In the genomic region with DNA sequence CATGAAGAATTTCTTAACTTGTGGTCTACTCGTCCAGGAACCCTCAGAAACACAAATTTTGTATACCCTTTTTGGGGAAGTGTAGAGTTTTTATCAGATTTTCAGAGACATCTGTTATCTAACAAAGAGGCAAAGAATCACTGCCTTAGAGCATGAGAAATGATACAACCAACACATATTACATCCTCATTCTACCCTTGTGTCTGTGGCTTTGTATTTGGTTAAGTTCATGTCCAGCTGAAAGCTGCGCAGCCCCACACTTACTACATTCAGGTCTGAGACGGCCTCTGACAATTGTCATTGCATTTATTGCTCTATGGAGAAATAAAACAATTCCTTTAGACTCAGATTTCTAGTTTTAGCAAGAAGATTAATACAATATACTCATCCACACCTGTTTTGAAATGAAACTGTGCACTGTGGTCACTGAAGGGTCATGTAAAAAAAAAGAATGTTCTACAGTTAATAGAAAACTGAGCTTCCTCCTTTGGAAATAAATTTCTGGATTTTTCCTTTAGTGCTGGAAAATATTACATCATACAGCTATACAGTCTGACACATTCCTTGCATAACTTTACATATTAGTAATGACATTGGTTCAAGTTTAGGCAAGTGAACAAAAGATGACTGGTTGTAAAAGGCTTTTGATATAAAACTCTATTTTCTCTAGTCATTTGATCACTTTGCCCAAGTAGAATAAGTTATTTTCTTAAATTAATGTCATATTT, we compare ENCODE assay signal across 13 cellular contexts. TPM values are rescaled to one million over a fixed set of nuclear protein-coding genes. Genes with fewer than 3 reads are reported as not detected.
DNase-seq lines count a peak whose midpoint lies in the region; ATAC-seq, FAIRE-seq and TF ChIP-seq lines count a peak whose summit lies in the region.
"Had no signal": no experiment of that assay in that cellular context is flagged by ENCODE, and none has a peak within 500 bp of the region (broad histone marks: within the 10 kb centered on the region; RNA-seq: fewer than 3 reads in every experiment).

No MANE protein-coding gene starts in this region.

- intact Hi-C loops in left lung (cut with DNase I), result no loop called here
- intact Hi-C loops in sciatic nerve (cut with DNase I), result no loop called here

- peak; percentile 46 for ATAC-seq in left lung
- ATAC-seq in sciatic nerve, result no peak
- no peak for ATAC-seq in effector memory CD8-positive, alpha-beta T cell (replicated peaks)
- no peak for ATAC-seq in gastroesophageal sphincter

- H3K27me3 Mint-ChIP-seq in effector memory CD8-positive, alpha-beta T cell, result no peaks in the 10 kb centered on the region
- H3K27me3 Mint-ChIP-seq: CD4-positive, alpha-beta T cell had no signal

- H3K36me3 ChIP-seq in bronchial epithelial cell (ENCODE audit: control insufficient read depth, insufficient read depth, low read length), result no peaks in the 10 kb centered on the region
- no peaks in the 10 kb centered on the region for H3K36me3 ChIP-seq in left lung
- no peaks in the 10 kb centered on the region for H3K36me3 ChIP-seq in gastroesophageal sphincter
- H3K36me3 ChIP-seq: vagina had no signal

- H3K4me1 ChIP-seq in left lung (no peaks in the 10 kb centered on the region), gastroesophageal sphincter (no peaks in the 10 kb centered on the region)
- H3K4me1 ChIP-seq: vagina had no signal

- TF ChIP-seq CTCF in AG09309 (IDR thresholded peaks at IDR 0.05; ENCODE audit: control insufficient read depth, insufficient read depth, low read depth, low read length, missing control alignments), result no peak
- TF ChIP-seq CTCF in bronchial epithelial cell (IDR thresholded peaks at IDR 0.05; ENCODE audit: insufficient read depth, low read length, severe bottlenecking), result no peak
- TF ChIP-seq CTCF in left lung (IDR thresholded peaks at IDR 0.05), result no peak
- TF ChIP-seq CTCF in gastroesophageal sphincter (IDR thresholded peaks at IDR 0.05), result no peak

- H3K9me3 ChIP-seq in left lung, result no peaks in the 10 kb centered on the region
- no peaks in the 10 kb centered on the region for H3K9me3 ChIP-seq in gastroesophageal sphincter
- H3K9me3 ChIP-seq: vagina had no signal

- no peak for TF ChIP-seq POLR2A in gastroesophageal sphincter (IDR thresholded peaks at IDR 0.05)

- H3K27ac Mint-ChIP-seq in effector memory CD8-positive, alpha-beta T cell, result no peak overlapping the region
- H3K27ac Mint-ChIP-seq: CD4-positive, alpha-beta T cell had no signal

- no peak for FAIRE-seq in bronchial epithelial cell (lab: Jason Lieb, UNC)
- FAIRE-seq: colon had no signal

- WGBS in gastroesophageal sphincter (ENCODE audit: low coverage in 1 of 2), 2 donors, result 71 to 86% methylated on average over 3 of the region's 3 CpGs

- in situ Hi-C loops in KBM-7 (cut with MboI; ENCODE audit: low pct_unique_long_range_greater_than_20kb, low sequenced_read_pairs), result no loop called here

- no peaks in the 10 kb centered on the region for H3K4me1 Mint-ChIP-seq in effector memory CD8-positive, alpha-beta T cell (ENCODE audit: low read depth in 2 of 2)

- TF ChIP-seq EP300 in gastroesophageal sphincter (IDR thresholded peaks at IDR 0.05), result no peak

- H3K27ac ChIP-seq in left lung (no peak overlapping the region), gastroesophageal sphincter (no peak overlapping the region)
- H3K27ac ChIP-seq: vagina had no signal

- H3K9me3 Mint-ChIP-seq in effector memory CD8-positive, alpha-beta T cell, result peaks cover 6 to 19% of the 10 kb centered on the region in 2 donors

- no peak overlapping the region for H3K4me3 Mint-ChIP-seq in effector memory CD8-positive, alpha-beta T cell
- H3K4me3 Mint-ChIP-seq: CD4-positive, alpha-beta T cell had no signal

- H3K27me3 ChIP-seq in bronchial epithelial cell (ENCODE audit: control insufficient read depth, insufficient read depth, low read length), result no peaks in the 10 kb centered on the region
- no peaks in the 10 kb centered on the region for H3K27me3 ChIP-seq in left lung
- H3K27me3 ChIP-seq in gastroesophageal sphincter, result no peaks in the 10 kb centered on the region
- H3K27me3 ChIP-seq: vagina had no signal

- DNase-seq in AG09309 (ENCODE audit: low read depth) (peak; percentile 41), KBM-7 (peak; percentile 49), bronchial epithelial cell (ENCODE audit: low read depth) (peak; percentile 92), left lung (no peak), sciatic nerve (ENCODE audit: low spot score) (no peak), DMS 273 treated with DMSO at 0.1 percent for 48 hours (lab: John Stamatoyannopoulos, UW) (no peak)
- DNase-seq in effector memory CD8-positive, alpha-beta T cell, result no peak
- DNase-seq: activated T-cell treated with anti-CD3 and anti-CD28 coated beads, Interleukin-2, amount 50 U/mL, for 1 hour; CD4-positive, alpha-beta T cell; Karpas-422 had no signal

- H3K36me3 Mint-ChIP-seq in effector memory CD8-positive, alpha-beta T cell (ENCODE audit: insufficient read depth), result no peaks in the 10 kb centered on the region

- H3K4me3 ChIP-seq in AG09309 (ENCODE audit: control insufficient read depth, low read depth, low read length), result no peak overlapping the region
- H3K4me3 ChIP-seq in bronchial epithelial cell (ENCODE audit: low read depth, low read length), result no peak overlapping the region
- H3K4me3 ChIP-seq in left lung, result no peak overlapping the region
- no peak overlapping the region for H3K4me3 ChIP-seq in gastroesophageal sphincter
- H3K4me3 ChIP-seq: vagina had no signal

RNA-seq across cellular contexts. Expression of a gene that starts 39.8 kb away (rescaled TPM):
- total RNA-seq in bronchial epithelial cell (2.6 and 3.1 TPM in 2 replicates), left lung (1 to 10 TPM; 4.0 to 7.2 TPM), sciatic nerve (2.7 TPM), gastroesophageal sphincter (1 to 10 TPM; 1.6 to 5.8 (median 2.7) TPM)
- total RNA-seq: CD4-positive, alpha-beta T cell had no signal

Comparison
In these comparisons a context has a peak if more than half of its experiments do, and no peak if none do; other contexts are left out.
1. DNase-seq: peak in AG09309 (single experiment), KBM-7 (single experiment) and bronchial epithelial cell (single experiment); none in left lung (0 of 2), sciatic nerve (single experiment), effector memory CD8-positive, alpha-beta T cell (0 of 3) and DMS 273 treated with DMSO at 0.1 percent for 48 hours (single experiment).